In the genomic region with DNA sequence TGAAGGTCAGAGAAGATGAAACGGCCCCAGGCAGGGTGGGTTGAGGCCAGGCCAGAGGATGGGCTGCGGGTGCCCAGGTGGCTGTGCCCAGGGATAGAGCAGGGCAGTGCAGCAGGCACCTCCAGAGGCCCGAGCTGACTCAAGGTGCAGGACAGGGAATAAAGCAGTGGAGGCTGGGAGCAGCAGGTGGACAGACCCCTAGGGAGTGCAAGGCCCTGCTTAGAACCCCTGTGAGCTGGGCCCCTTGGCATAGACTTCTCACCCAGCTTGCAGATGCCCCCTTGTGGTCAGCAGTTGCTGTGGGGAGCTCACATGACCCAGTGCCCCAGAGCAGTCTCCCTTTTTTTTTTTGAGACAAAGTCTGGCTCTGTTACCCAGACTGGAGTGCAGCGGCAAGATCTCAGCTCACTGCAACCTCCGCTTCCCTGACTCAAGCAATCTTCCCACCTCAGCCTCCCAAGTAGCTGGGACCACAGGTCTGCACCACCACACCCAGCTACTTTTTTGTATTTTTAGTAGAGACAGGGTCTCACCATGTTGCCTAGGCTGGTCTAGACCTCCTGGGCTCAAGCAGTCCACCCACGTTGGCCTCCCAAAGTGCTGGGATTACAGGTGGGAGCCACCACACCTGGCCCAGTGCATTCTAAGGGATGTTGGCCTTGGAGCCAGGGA, we compare ENCODE assay signal across 8 cellular contexts.
DNase-seq lines count a peak whose midpoint lies in the region; ATAC-seq, FAIRE-seq and TF ChIP-seq lines count a peak whose summit lies in the region.

No MANE protein-coding gene starts in this region.

- FAIRE-seq in bronchial epithelial cell (lab: Jason Lieb, UNC): no peak

- TF ChIP-seq CTCF in GM06990 (IDR thresholded peaks at IDR 0.05; ENCODE audit: insufficient read depth, low read length, poor library complexity, severe bottlenecking): peak; percentile 78
- TF ChIP-seq CTCF in VCaP (conservative IDR thresholded peaks at IDR 0.05): peak; percentile 78
- TF ChIP-seq CTCF in bronchial epithelial cell (IDR thresholded peaks at IDR 0.05; ENCODE audit: insufficient read depth, low read length, severe bottlenecking): peak; percentile 81

- H3K27me3 ChIP-seq in GM06990 (replicated peaks; ENCODE audit: control insufficient read depth, insufficient read depth, low read length) (no peaks in the 10 kb centered on the region; the same call in none of the 2 replicates), bronchial epithelial cell (ENCODE audit: control insufficient read depth, insufficient read depth, low read length) (peaks cover 3% of the 10 kb centered on the region)

- H3K36me3 ChIP-seq in GM06990 (ENCODE audit: control insufficient read depth, insufficient read depth, low read length) (no peaks in the 10 kb centered on the region), bronchial epithelial cell (ENCODE audit: control insufficient read depth, insufficient read depth, low read length) (no peaks in the 10 kb centered on the region)

- H3K4me3 ChIP-seq in GM06990 (replicated peaks; ENCODE audit: low read depth, low read length) (no peak overlapping the region), bronchial epithelial cell (ENCODE audit: low read depth, low read length) (no peak overlapping the region)

- no peak overlapping the region for H3K27ac ChIP-seq in VCaP

- no peak for DNase-seq in GM06990 (ENCODE audit: extremely low read depth, insufficient read length)
- DNase-seq in NCI-H1048 (lab: John Stamatoyannopoulos, UW): peak; percentile 20
- peak; percentile 42 for DNase-seq in bronchial epithelial cell (ENCODE audit: low read depth)
- peak; percentile 61 for DNase-seq in kidney tubule cell (ENCODE audit: low spot score)
- peak; percentile 14 for DNase-seq in stimulated activated CD8-positive, alpha-beta memory T cell treated with anti-CD3 and anti-CD28 coated beads, Interleukin-12 subunit alpha, Interleukin-12 subunit beta, amount 100 ng/mL, for 1 hour (ENCODE audit: low read depth)
- no peak for DNase-seq in NCI-H446 treated with DMSO at 0.1 percent for 48 hours (lab: John Stamatoyannopoulos, UW)

- no peak for ATAC-seq in HG03097 (IDR thresholded peaks at IDR 0.05; ENCODE audit: low FRiP score, unreplicated experiment)

Comparison
In these comparisons a context has a peak if more than half of its experiments do, and no peak if none do; other contexts are left out.
1. DNase-seq: peak in NCI-H1048 (single experiment), bronchial epithelial cell (single experiment), kidney tubule cell (single experiment) and stimulated activated CD8-positive, alpha-beta memory T cell treated with anti-CD3 and anti-CD28 coated beads, Interleukin-12 subunit alpha, Interleukin-12 subunit beta, amount 100 ng/mL, for 1 hour (single experiment); none in GM06990 (single experiment) and NCI-H446 treated with DMSO at 0.1 percent for 48 hours (single experiment).
2. Peak in every context shown above with its lines, with median percentiles within 50 percentile points of each other: CTCF ChIP-seq.